33 cellular contexts compared by ENCODE assay signal in the genomic region with DNA sequence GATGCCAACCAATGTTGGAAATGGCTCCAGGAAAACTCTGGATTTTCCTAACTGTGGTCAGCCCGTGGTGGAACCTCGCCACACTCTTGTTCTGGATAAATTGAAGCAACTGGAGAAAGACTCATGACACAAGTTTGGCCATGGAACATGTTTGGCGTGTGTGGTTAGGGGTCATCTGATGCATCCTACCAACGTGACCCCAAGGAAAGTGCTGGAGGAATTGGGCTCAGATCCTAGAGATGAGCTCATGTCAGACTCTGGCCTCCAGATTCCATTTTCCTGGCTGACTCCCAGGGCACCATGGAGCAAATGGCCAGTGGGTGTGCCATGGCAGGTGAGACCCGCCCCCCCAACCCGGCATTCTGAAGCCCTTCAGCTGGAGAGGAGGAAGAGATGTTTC. TPM values are rescaled to one million over a fixed set of nuclear protein-coding genes. Genes with fewer than 3 reads are reported as not detected.
"Had no signal": no experiment of that assay in that cellular context is flagged by ENCODE, and none has a peak within 500 bp of the region (broad histone marks: within the 10 kb centered on the region; RNA-seq: fewer than 3 reads in every experiment).

No MANE protein-coding gene starts in this region.

- H3K27me3 ChIP-seq: breast epithelium had no signal

- H3K4me3 ChIP-seq: breast epithelium, SJSA1 had no signal

- H3K27ac ChIP-seq: breast epithelium, SJSA1 had no signal

- H3K36me3 ChIP-seq: breast epithelium, SJSA1 had no signal

- H3K4me1 ChIP-seq: breast epithelium, SJSA1 had no signal

- H3K9me3 ChIP-seq: breast epithelium, SJSA1 had no signal

- ATAC-seq: activated CD8-positive, alpha-beta T cell treated with anti-CD3 and anti-CD28 coated beads, Interleukin-2, amount 10 ng/mL, durations not matched to agents 7 days and 5 days; activated naive CD4-positive, alpha-beta T cell treated with anti-CD3 and anti-CD28 coated beads, Interleukin-2, amount 50 U/mL, for 72 hours; activated naive CD8-positive, alpha-beta T cell treated with anti-CD3 and anti-CD28 coated beads, Interleukin-2, amount 50 U/mL, for 24 hours; Panc1; SK-N-SH treated with all-trans-retinoic acid at 6 μM for 48 hours; WTC11 had no signal

- DNase-seq: activated CD4-positive, alpha-beta T cell treated with anti-CD3 and anti-CD28 coated beads for 48 hours; activated CD4-positive, alpha-beta T cell treated with anti-CD3 and anti-CD28 coated beads, Interleukin-2, amount 50 U/mL, for 4 hours; activated CD4-positive, CD25-positive, alpha-beta regulatory T cell treated with anti-CD3 and anti-CD28 coated beads, Interleukin-2, amount 50 U/mL, for 72 hours; activated CD8-positive, alpha-beta memory T cell treated with anti-CD3 and anti-CD28 coated beads, Interleukin-2, amount 50 U/mL, for 48 hours; activated CD8-positive, alpha-beta T cell treated with anti-CD3 and anti-CD28 coated beads, Interleukin-2, amount 10 ng/mL, durations not matched to agents 7 days and 5 days; activated effector memory CD4-positive, alpha-beta T cell treated with Interleukin-2 at 50 U/mL for 16 hours; activated naive CD4-positive, alpha-beta T cell treated with Interleukin-2 at 50 U/mL for 16 hours; activated naive CD8-positive, alpha-beta T cell treated with anti-CD3 and anti-CD28 coated beads, Interleukin-2, amount 50 U/mL, for 24 hours; activated T-cell treated with anti-CD3 and anti-CD28 coated beads, Interleukin-2, amount 50 U/mL, for 1 hour; anterior cingulate cortex; caudate nucleus; Kasumi-1; KBM-7; MV-4-11; NCI-H1092 treated with DMSO at 0.1 percent for 48 hours; NCI-H1417 treated with DMSO at 0.1 percent for 48 hours; NCI-H1694; NCI-H2029 treated with DMSO at 0.1 percent for 48 hours; NCI-H510A treated with DMSO at 0.1 percent for 48 hours; NCI-H69; NK-92 treated with Interleukin-12 subunit alpha and Interleukin-12 subunit beta, amount 100 ng/mL, for 24 hours; OCI-M1; SHP77; SW 1271 had no signal

RNA-seq across cellular contexts. Expression of a gene that starts 58.5 kb away (rescaled TPM):
- total RNA-seq: activated CD8-positive, alpha-beta T cell treated with anti-CD3 and anti-CD28 coated beads, Interleukin-2, amount 10 ng/mL, durations not matched to agents 7 days and 5 days; activated naive CD4-positive, alpha-beta T cell treated with anti-CD3 and anti-CD28 coated beads, Interleukin-2, amount 50 U/mL, for 72 hours; activated T-helper 1 cell treated with anti-CD3 and anti-CD28 coated beads, Interleukin-12 subunit alpha, Interleukin-12 subunit beta, Interleukin-2, Interleukin-4 antibody, amounts not matched to agents 30 ng/mL and 10 ng/mL and 1 ng/mL, durations not matched to agents 14 hours and 24 hours and 36 hours; breast epithelium; MCF 10A; SJSA1; T-helper 1 cell treated with Interleukin-12 subunit alpha and Interleukin-12 subunit beta and Interleukin-4 antibody, amounts not matched to agents 30 ng/mL and 1 ng/mL, for 36 hours had no signal
